ENCODE assay signal across 1 cellular context in the genomic region with DNA sequence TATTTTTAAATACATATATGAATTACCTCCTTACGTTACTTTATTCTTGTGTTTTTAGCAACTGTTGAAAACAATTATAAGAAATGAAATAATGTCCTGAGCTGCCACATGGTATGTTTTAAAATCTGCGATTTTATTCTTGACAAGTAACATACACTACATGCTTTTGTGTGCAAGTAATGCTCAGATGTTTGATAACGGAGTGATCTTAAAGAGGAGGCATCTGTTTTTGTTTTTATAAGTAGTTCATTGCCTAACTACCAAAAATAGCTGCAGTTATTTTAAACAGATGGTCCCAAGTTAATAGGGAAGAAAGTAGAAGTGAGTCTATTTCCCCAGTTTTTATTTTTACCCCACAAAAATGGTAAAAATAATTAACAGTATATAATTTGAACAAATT.
A peak's percentile ranks its signal among the peaks of the same experiment; 100 is the strongest.
TF ChIP-seq lines count a peak whose summit lies in the region.

No MANE protein-coding gene starts in this region.

TF ChIP-seq in SK-N-SH, 30 proteins besides CTCF, POLR2A, EP300 and RAD21 (continued from another document):
- TF ChIP-seq, protein P1, sequence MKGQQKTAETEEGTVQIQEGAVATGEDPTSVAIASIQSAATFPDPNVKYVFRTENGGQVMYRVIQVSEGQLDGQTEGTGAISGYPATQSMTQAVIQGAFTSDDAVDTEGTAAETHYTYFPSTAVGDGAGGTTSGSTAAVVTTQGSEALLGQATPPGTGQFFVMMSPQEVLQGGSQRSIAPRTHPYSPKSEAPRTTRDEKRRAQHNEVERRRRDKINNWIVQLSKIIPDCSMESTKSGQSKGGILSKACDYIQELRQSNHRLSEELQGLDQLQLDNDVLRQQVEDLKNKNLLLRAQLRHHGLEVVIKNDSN (IDR thresholded peaks at IDR 0.05; ENCODE audit: borderline replicate concordance, low read depth), result no peak
- TF ChIP-seq TAF1 (IDR thresholded peaks at IDR 0.05; ENCODE audit: borderline replicate concordance, low read depth, low read length) (no peak), MXI1 (IDR thresholded peaks at IDR 0.05; ENCODE audit: low read depth, low read length) (0 out of 2 replicates have a peak, but pooled peaks have one; percentile 26), YY1 (IDR thresholded peaks at IDR 0.05; ENCODE audit: low read depth) (no peak), FOSL2 (IDR thresholded peaks at IDR 0.05; ENCODE audit: borderline replicate concordance, low read depth) (peak; percentile 29; the same call in 1 of the 2 replicates), MEF2A (IDR thresholded peaks at IDR 0.05; ENCODE audit: borderline replicate concordance, low read depth) (peak; percentile 97), ELF1 (IDR thresholded peaks at IDR 0.05) (no peak), JUND (IDR thresholded peaks at IDR 0.05) (peak; percentile 82), SMC3 (IDR thresholded peaks at IDR 0.05; ENCODE audit: low read depth, low read length) (no peak), GABPA (IDR thresholded peaks at IDR 0.05; ENCODE audit: low read depth) (no peak), CHD2 (IDR thresholded peaks at IDR 0.05; ENCODE audit: low read length, partially characterized antibody) (peak; percentile 52), NRF1 (IDR thresholded peaks at IDR 0.05; ENCODE audit: low read depth, low read length) (no peak), GATA2 (CRISPR knock-in tag; IDR thresholded peaks at IDR 0.05) (no peak), POLR2AphosphoS5 (IDR thresholded peaks at IDR 0.05; ENCODE audit: low read depth, low read length) (peak; percentile 78; the same call in 1 of the 2 replicates), TEAD4 (IDR thresholded peaks at IDR 0.05; ENCODE audit: borderline replicate concordance, insufficient read depth) (peak; percentile 85), SIN3A (IDR thresholded peaks at IDR 0.05; ENCODE audit: borderline replicate concordance, low read depth, low read length) (no peak), RFX5 (IDR thresholded peaks at IDR 0.05; ENCODE audit: low read length) (no peak), RCOR1 (IDR thresholded peaks at IDR 0.05; ENCODE audit: low read length) (peak; percentile 65; the same call in 1 of the 2 replicates), FOXJ3 (CRISPR knock-in tag; IDR thresholded peaks at IDR 0.05) (no peak), TCF12 (IDR thresholded peaks at IDR 0.05) (peak; percentile 99), NFIC (IDR thresholded peaks at IDR 0.05; ENCODE audit: borderline replicate concordance) (peak; percentile 47; the same call in 1 of the 2 replicates)
- TF ChIP-seq, protein P2, sequence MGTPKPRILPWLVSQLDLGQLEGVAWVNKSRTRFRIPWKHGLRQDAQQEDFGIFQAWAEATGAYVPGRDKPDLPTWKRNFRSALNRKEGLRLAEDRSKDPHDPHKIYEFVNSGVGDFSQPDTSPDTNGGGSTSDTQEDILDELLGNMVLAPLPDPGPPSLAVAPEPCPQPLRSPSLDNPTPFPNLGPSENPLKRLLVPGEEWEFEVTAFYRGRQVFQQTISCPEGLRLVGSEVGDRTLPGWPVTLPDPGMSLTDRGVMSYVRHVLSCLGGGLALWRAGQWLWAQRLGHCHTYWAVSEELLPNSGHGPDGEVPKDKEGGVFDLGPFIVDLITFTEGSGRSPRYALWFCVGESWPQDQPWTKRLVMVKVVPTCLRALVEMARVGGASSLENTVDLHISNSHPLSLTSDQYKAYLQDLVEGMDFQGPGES (IDR thresholded peaks at IDR 0.05; ENCODE audit: low read depth, low read length), result no peak
- TF ChIP-seq, protein P3, sequence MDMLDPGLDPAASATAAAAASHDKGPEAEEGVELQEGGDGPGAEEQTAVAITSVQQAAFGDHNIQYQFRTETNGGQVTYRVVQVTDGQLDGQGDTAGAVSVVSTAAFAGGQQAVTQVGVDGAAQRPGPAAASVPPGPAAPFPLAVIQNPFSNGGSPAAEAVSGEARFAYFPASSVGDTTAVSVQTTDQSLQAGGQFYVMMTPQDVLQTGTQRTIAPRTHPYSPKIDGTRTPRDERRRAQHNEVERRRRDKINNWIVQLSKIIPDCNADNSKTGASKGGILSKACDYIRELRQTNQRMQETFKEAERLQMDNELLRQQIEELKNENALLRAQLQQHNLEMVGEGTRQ (IDR thresholded peaks at IDR 0.05; ENCODE audit: borderline replicate concordance, low read depth, low read length), result no peak
- TF ChIP-seq, protein P4, sequence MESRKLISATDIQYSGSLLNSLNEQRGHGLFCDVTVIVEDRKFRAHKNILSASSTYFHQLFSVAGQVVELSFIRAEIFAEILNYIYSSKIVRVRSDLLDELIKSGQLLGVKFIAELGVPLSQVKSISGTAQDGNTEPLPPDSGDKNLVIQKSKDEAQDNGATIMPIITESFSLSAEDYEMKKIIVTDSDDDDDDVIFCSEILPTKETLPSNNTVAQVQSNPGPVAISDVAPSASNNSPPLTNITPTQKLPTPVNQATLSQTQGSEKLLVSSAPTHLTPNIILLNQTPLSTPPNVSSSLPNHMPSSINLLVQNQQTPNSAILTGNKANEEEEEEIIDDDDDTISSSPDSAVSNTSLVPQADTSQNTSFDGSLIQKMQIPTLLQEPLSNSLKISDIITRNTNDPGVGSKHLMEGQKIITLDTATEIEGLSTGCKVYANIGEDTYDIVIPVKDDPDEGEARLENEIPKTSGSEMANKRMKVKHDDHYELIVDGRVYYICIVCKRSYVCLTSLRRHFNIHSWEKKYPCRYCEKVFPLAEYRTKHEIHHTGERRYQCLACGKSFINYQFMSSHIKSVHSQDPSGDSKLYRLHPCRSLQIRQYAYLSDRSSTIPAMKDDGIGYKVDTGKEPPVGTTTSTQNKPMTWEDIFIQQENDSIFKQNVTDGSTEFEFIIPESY (IDR thresholded peaks at IDR 0.05; ENCODE audit: borderline replicate concordance, low read depth), result peak; percentile 24; the same call in 1 of the 2 replicates
- TF ChIP-seq, protein P5, sequence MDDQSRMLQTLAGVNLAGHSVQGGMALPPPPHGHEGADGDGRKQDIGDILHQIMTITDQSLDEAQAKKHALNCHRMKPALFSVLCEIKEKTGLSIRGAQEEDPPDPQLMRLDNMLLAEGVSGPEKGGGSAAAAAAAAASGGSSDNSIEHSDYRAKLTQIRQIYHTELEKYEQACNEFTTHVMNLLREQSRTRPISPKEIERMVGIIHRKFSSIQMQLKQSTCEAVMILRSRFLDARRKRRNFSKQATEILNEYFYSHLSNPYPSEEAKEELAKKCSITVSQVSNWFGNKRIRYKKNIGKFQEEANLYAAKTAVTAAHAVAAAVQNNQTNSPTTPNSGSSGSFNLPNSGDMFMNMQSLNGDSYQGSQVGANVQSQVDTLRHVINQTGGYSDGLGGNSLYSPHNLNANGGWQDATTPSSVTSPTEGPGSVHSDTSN (IDR thresholded peaks at IDR 0.05), result peak; percentile 89
